ENCODE assay signal across 1 cellular context in genomic region chr20:64188682-64189529, GRCh38.
TF ChIP-seq lines count a peak whose summit lies in the region.

No MANE protein-coding gene starts in this region.

TF ChIP-seq in H1, 55 proteins besides CTCF, POLR2A, EP300 and RAD21:
- peak in 1 of 2 experiments; percentile 34; a peak in 1 of 4 replicates for TF ChIP-seq SIN3A (conservative IDR thresholded peaks at IDR 0.05 in 1 of 2, IDR thresholded peaks at IDR 0.05 in 1 of 2; ENCODE audit: low read depth in 1 of 2, low read length in 2 of 2)
- TF ChIP-seq ASH2L (IDR thresholded peaks at IDR 0.05; ENCODE audit: low read length), result no peak
- no peak for TF ChIP-seq SP4 (IDR thresholded peaks at IDR 0.05; ENCODE audit: low read length)
- 0 out of 2 replicates have a peak, but pooled peaks have one; percentile 34 for TF ChIP-seq SP1 (IDR thresholded peaks at IDR 0.05; ENCODE audit: low read depth, low read length)
- peak; percentile 44; the same call in 1 of the 2 replicates for TF ChIP-seq CREB1 (IDR thresholded peaks at IDR 0.05)
- TF ChIP-seq, protein P1, sequence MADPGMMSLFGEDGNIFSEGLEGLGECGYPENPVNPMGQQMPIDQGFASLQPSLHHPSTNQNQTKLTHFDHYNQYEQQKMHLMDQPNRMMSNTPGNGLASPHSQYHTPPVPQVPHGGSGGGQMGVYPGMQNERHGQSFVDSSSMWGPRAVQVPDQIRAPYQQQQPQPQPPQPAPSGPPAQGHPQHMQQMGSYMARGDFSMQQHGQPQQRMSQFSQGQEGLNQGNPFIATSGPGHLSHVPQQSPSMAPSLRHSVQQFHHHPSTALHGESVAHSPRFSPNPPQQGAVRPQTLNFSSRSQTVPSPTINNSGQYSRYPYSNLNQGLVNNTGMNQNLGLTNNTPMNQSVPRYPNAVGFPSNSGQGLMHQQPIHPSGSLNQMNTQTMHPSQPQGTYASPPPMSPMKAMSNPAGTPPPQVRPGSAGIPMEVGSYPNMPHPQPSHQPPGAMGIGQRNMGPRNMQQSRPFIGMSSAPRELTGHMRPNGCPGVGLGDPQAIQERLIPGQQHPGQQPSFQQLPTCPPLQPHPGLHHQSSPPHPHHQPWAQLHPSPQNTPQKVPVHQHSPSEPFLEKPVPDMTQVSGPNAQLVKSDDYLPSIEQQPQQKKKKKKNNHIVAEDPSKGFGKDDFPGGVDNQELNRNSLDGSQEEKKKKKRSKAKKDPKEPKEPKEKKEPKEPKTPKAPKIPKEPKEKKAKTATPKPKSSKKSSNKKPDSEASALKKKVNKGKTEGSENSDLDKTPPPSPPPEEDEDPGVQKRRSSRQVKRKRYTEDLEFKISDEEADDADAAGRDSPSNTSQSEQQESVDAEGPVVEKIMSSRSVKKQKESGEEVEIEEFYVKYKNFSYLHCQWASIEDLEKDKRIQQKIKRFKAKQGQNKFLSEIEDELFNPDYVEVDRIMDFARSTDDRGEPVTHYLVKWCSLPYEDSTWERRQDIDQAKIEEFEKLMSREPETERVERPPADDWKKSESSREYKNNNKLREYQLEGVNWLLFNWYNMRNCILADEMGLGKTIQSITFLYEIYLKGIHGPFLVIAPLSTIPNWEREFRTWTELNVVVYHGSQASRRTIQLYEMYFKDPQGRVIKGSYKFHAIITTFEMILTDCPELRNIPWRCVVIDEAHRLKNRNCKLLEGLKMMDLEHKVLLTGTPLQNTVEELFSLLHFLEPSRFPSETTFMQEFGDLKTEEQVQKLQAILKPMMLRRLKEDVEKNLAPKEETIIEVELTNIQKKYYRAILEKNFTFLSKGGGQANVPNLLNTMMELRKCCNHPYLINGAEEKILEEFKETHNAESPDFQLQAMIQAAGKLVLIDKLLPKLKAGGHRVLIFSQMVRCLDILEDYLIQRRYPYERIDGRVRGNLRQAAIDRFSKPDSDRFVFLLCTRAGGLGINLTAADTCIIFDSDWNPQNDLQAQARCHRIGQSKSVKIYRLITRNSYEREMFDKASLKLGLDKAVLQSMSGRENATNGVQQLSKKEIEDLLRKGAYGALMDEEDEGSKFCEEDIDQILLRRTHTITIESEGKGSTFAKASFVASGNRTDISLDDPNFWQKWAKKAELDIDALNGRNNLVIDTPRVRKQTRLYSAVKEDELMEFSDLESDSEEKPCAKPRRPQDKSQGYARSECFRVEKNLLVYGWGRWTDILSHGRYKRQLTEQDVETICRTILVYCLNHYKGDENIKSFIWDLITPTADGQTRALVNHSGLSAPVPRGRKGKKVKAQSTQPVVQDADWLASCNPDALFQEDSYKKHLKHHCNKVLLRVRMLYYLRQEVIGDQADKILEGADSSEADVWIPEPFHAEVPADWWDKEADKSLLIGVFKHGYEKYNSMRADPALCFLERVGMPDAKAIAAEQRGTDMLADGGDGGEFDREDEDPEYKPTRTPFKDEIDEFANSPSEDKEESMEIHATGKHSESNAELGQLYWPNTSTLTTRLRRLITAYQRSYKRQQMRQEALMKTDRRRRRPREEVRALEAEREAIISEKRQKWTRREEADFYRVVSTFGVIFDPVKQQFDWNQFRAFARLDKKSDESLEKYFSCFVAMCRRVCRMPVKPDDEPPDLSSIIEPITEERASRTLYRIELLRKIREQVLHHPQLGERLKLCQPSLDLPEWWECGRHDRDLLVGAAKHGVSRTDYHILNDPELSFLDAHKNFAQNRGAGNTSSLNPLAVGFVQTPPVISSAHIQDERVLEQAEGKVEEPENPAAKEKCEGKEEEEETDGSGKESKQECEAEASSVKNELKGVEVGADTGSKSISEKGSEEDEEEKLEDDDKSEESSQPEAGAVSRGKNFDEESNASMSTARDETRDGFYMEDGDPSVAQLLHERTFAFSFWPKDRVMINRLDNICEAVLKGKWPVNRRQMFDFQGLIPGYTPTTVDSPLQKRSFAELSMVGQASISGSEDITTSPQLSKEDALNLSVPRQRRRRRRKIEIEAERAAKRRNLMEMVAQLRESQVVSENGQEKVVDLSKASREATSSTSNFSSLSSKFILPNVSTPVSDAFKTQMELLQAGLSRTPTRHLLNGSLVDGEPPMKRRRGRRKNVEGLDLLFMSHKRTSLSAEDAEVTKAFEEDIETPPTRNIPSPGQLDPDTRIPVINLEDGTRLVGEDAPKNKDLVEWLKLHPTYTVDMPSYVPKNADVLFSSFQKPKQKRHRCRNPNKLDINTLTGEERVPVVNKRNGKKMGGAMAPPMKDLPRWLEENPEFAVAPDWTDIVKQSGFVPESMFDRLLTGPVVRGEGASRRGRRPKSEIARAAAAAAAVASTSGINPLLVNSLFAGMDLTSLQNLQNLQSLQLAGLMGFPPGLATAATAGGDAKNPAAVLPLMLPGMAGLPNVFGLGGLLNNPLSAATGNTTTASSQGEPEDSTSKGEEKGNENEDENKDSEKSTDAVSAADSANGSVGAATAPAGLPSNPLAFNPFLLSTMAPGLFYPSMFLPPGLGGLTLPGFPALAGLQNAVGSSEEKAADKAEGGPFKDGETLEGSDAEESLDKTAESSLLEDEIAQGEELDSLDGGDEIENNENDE (IDR thresholded peaks at IDR 0.05; ENCODE audit: insufficient replicate concordance, low read length), result no peak
